1 cellular context compared by ENCODE assay signal in the genomic region with DNA sequence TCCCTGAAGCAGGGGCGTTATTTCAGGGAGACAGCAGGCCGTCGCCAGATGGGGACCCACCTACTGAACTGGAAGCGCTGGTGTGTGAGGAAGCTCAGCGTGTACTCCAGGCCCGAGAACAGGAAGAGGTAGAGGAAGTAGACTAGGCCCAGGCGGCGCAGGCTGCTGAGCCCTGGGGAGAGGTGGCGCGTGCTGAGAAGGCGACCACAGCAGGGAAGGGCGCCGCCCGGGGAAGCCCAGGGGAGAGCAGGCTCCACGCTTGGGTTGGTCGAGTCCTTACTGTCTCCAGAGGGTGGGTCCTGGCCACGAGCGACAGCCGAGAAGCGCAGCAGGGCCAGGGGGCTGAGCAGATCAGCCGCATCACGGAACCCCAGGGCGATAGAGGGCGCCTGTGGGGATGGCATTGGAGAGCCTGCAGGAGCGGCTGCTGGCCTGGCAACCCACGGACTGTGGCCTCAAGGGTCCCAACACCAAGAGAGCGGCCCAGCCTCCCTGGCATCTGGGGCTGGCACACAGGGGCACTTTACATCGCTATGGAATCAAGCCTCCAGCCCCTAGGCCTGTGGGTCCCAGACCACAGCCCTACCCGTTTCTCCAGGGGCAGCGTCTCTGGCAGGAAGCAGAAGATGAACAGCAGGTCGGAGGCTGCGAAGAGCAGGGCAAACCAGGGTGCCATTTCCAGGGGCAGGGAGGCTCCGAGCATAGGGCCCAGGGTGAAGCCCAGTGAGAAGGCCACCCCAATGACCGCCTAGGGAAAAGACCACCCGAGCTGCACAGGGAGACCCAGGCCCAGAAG.
TF ChIP-seq lines count a peak whose summit lies in the region.

No MANE protein-coding gene starts in this region.

TF ChIP-seq in HepG2, 621 proteins besides CTCF, POLR2A, EP300 and RAD21:
- TF ChIP-seq MED13 (CRISPR knock-in tag; IDR thresholded peaks at IDR 0.05) (no peak), TCF7L2 (IDR thresholded peaks at IDR 0.05; ENCODE audit: low read depth, low read length) (no peak), AGO2 (optimal IDR thresholded peaks at IDR 0.05; ENCODE audit: low read depth, low read length) (peak; percentile 63), ZNF496 (CRISPR knock-in tag; IDR thresholded peaks at IDR 0.05; ENCODE audit: insufficient replicate concordance) (no peak), RBM22 (optimal IDR thresholded peaks at IDR 0.05; ENCODE audit: low read length) (peak; percentile 72), ZNF20 (CRISPR knock-in tag; IDR thresholded peaks at IDR 0.05) (no peak), SMAD1 (CRISPR knock-in tag; IDR thresholded peaks at IDR 0.05; ENCODE audit: borderline replicate concordance, low read depth) (no peak), CHCHD3 (CRISPR knock-in tag; IDR thresholded peaks at IDR 0.05) (no peak), ZNF256 (CRISPR knock-in tag; conservative IDR thresholded peaks at IDR 0.05) (no peak), ZNF17 (CRISPR knock-in tag; IDR thresholded peaks at IDR 0.05) (no peak), ZSCAN31 (CRISPR knock-in tag; IDR thresholded peaks at IDR 0.05; ENCODE audit: low read depth) (no peak), CENPX (CRISPR knock-in tag; IDR thresholded peaks at IDR 0.05) (no peak), ZFX (CRISPR knock-in tag; IDR thresholded peaks at IDR 0.05; ENCODE audit: low read depth) (peak; percentile 23; the same call in 1 of the 2 replicates), ZNF563 (CRISPR knock-in tag; IDR thresholded peaks at IDR 0.05) (no peak), HOXA5 (CRISPR knock-in tag; IDR thresholded peaks at IDR 0.05) (no peak), RBFOX2 (IDR thresholded peaks at IDR 0.05; ENCODE audit: low read depth, low read length) (peak; percentile 6; the same call in 1 of the 2 replicates), HNRNPL (IDR thresholded peaks at IDR 0.05; ENCODE audit: low read depth, low read length) (0 out of 2 replicates have a peak, but pooled peaks have one; percentile 39), SRSF4 (IDR thresholded peaks at IDR 0.05; ENCODE audit: low read depth, low read length, poor library complexity, severe bottlenecking) (no peak), ZNF558 (CRISPR knock-in tag; IDR thresholded peaks at IDR 0.05; ENCODE audit: borderline replicate concordance) (no peak), USF2 (IDR thresholded peaks at IDR 0.05; ENCODE audit: low read depth, low read length) (no peak), USF2 (CRISPR knock-in tag; IDR thresholded peaks at IDR 0.05; ENCODE audit: borderline replicate concordance) (no peak), ZNF878 (CRISPR knock-in tag; IDR thresholded peaks at IDR 0.05) (no peak), CC2D1A (CRISPR knock-in tag; IDR thresholded peaks at IDR 0.05) (no peak), RBAK (CRISPR knock-in tag; IDR thresholded peaks at IDR 0.05) (no peak)
- TF ChIP-seq, protein P1, sequence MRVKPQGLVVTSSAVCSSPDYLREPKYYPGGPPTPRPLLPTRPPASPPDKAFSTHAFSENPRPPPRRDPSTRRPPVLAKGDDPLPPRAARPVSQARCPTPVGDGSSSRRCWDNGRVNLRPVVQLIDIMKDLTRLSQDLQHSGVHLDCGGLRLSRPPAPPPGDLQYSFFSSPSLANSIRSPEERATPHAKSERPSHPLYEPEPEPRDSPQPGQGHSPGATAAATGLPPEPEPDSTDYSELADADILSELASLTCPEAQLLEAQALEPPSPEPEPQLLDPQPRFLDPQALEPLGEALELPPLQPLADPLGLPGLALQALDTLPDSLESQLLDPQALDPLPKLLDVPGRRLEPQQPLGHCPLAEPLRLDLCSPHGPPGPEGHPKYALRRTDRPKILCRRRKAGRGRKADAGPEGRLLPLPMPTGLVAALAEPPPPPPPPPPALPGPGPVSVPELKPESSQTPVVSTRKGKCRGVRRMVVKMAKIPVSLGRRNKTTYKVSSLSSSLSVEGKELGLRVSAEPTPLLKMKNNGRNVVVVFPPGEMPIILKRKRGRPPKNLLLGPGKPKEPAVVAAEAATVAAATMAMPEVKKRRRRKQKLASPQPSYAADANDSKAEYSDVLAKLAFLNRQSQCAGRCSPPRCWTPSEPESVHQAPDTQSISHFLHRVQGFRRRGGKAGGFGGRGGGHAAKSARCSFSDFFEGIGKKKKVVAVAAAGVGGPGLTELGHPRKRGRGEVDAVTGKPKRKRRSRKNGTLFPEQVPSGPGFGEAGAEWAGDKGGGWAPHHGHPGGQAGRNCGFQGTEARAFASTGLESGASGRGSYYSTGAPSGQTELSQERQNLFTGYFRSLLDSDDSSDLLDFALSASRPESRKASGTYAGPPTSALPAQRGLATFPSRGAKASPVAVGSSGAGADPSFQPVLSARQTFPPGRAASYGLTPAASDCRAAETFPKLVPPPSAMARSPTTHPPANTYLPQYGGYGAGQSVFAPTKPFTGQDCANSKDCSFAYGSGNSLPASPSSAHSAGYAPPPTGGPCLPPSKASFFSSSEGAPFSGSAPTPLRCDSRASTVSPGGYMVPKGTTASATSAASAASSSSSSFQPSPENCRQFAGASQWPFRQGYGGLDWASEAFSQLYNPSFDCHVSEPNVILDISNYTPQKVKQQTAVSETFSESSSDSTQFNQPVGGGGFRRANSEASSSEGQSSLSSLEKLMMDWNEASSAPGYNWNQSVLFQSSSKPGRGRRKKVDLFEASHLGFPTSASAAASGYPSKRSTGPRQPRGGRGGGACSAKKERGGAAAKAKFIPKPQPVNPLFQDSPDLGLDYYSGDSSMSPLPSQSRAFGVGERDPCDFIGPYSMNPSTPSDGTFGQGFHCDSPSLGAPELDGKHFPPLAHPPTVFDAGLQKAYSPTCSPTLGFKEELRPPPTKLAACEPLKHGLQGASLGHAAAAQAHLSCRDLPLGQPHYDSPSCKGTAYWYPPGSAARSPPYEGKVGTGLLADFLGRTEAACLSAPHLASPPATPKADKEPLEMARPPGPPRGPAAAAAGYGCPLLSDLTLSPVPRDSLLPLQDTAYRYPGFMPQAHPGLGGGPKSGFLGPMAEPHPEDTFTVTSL (CRISPR knock-in tag; IDR thresholded peaks at IDR 0.05; ENCODE audit: borderline replicate concordance) = no peak
- TF ChIP-seq, protein P2, sequence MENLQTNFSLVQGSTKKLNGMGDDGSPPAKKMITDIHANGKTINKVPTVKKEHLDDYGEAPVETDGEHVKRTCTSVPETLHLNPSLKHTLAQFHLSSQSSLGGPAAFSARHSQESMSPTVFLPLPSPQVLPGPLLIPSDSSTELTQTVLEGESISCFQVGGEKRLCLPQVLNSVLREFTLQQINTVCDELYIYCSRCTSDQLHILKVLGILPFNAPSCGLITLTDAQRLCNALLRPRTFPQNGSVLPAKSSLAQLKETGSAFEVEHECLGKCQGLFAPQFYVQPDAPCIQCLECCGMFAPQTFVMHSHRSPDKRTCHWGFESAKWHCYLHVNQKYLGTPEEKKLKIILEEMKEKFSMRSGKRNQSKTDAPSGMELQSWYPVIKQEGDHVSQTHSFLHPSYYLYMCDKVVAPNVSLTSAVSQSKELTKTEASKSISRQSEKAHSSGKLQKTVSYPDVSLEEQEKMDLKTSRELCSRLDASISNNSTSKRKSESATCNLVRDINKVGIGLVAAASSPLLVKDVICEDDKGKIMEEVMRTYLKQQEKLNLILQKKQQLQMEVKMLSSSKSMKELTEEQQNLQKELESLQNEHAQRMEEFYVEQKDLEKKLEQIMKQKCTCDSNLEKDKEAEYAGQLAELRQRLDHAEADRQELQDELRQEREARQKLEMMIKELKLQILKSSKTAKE (CRISPR knock-in tag; IDR thresholded peaks at IDR 0.05; ENCODE audit: borderline replicate concordance) = no peak
- TF ChIP-seq, protein P3, sequence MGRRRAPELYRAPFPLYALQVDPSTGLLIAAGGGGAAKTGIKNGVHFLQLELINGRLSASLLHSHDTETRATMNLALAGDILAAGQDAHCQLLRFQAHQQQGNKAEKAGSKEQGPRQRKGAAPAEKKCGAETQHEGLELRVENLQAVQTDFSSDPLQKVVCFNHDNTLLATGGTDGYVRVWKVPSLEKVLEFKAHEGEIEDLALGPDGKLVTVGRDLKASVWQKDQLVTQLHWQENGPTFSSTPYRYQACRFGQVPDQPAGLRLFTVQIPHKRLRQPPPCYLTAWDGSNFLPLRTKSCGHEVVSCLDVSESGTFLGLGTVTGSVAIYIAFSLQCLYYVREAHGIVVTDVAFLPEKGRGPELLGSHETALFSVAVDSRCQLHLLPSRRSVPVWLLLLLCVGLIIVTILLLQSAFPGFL (CRISPR knock-in tag; IDR thresholded peaks at IDR 0.05) = no peak
- TF ChIP-seq, protein P4, sequence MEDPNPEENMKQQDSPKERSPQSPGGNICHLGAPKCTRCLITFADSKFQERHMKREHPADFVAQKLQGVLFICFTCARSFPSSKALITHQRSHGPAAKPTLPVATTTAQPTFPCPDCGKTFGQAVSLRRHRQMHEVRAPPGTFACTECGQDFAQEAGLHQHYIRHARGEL (CRISPR knock-in tag; IDR thresholded peaks at IDR 0.05) = no peak
